In genomic region chr6:163651910-163652309, GRCh38 we compare ENCODE assay signal across 21 cellular contexts.
DNase-seq lines count a peak whose midpoint lies in the region; ATAC-seq and TF ChIP-seq lines count a peak whose summit lies in the region.
"Had no signal": no experiment of that assay in that cellular context is flagged by ENCODE, and none has a peak within 500 bp of the region (broad histone marks: within the 10 kb centered on the region; RNA-seq: fewer than 3 reads in every experiment).

No MANE protein-coding gene starts in this region.

- ATAC-seq in left ventricle myocardium superior (no peak), esophagus mucosa (peak; percentile 94)
- ATAC-seq: Panc1; stimulated activated naive CD8-positive, alpha-beta T cell treated with anti-CD3 and anti-CD28 coated beads, Interleukin-15, Interleukin-2, amounts not matched to agents 100 U/mL and 50 U/mL, for 24 hours had no signal

- H3K27me3 ChIP-seq in cardiac muscle cell, result no peaks in the 10 kb centered on the region
- H3K27me3 ChIP-seq: SJSA1, transverse colon had no signal

- H3K4me1 ChIP-seq in cardiac muscle cell (ENCODE audit: low read depth), result no peaks in the 10 kb centered on the region
- H3K4me1 ChIP-seq: SJSA1, transverse colon had no signal

- H3K9me3 ChIP-seq in cardiac muscle cell (ENCODE audit: low read depth), result no peaks in the 10 kb centered on the region
- H3K9me3 ChIP-seq: SJSA1, transverse colon had no signal

- no peaks in the 10 kb centered on the region for H3K36me3 ChIP-seq in cardiac muscle cell
- H3K36me3 ChIP-seq: SJSA1, transverse colon had no signal

- peak; percentile 10 to 26 for DNase-seq in cardiac muscle cell (ENCODE audit: low read depth in 1 of 2, low spot score in 1 of 2)
- no peak for DNase-seq in left ventricle myocardium superior
- peak; percentile 5 for DNase-seq in myocyte (ENCODE audit: low read depth)
- DNase-seq in AML-193 (lab: John Stamatoyannopoulos, UW), result no peak
- DNase-seq in posterior vena cava (ENCODE audit: low spot score), result no peak
- no peak for DNase-seq in HuH-7 (ENCODE audit: low spot score)
- DNase-seq in stimulated activated CD8-positive, alpha-beta memory T cell treated with anti-CD3 and anti-CD28 coated beads, Interleukin-4, amount 100 ng/mL, for 48 hours, result no peak
- DNase-seq: 8988T; activated CD4-positive, alpha-beta T cell treated with anti-CD3 and anti-CD28 coated beads, Interleukin-2, amount 50 U/mL, for 48 hours; endodermal cell; GDM1; H7; NCI-H1417; NCI-H2171 treated with DMSO at 0.1 percent for 48 hours; nucleus accumbens; stimulated activated naive CD8-positive, alpha-beta T cell treated with anti-CD3 and anti-CD28 coated beads, Interleukin-15, Interleukin-2, amounts not matched to agents 100 U/mL and 50 U/mL, for 24 hours; T-helper 2 cell; transverse colon had no signal

- TF ChIP-seq CTCF in cardiac muscle cell (IDR thresholded peaks at IDR 0.05; ENCODE audit: low read depth, low read length), result no peak

- intact Hi-C loops in left ventricle myocardium superior (cut with micrococcal nuclease) (no loop called here), posterior vena cava (cut with DNase I) (no loop called here)

- H3K4me3 ChIP-seq in cardiac muscle cell, result no peak overlapping the region
- H3K4me3 ChIP-seq: SJSA1, transverse colon had no signal

- H3K27ac ChIP-seq in cardiac muscle cell, result no peak overlapping the region
- H3K27ac ChIP-seq: SJSA1, transverse colon had no signal

Comparison
In these comparisons a context has a peak if more than half of its experiments do, and no peak if none do; other contexts are left out.
1. DNase-seq: peak in cardiac muscle cell (2 of 2) and myocyte (single experiment); none in left ventricle myocardium superior (single experiment), AML-193 (0 of 2), posterior vena cava (single experiment), HuH-7 (single experiment) and stimulated activated CD8-positive, alpha-beta memory T cell treated with anti-CD3 and anti-CD28 coated beads, Interleukin-4, amount 100 ng/mL, for 48 hours (single experiment).